In the genomic region with DNA sequence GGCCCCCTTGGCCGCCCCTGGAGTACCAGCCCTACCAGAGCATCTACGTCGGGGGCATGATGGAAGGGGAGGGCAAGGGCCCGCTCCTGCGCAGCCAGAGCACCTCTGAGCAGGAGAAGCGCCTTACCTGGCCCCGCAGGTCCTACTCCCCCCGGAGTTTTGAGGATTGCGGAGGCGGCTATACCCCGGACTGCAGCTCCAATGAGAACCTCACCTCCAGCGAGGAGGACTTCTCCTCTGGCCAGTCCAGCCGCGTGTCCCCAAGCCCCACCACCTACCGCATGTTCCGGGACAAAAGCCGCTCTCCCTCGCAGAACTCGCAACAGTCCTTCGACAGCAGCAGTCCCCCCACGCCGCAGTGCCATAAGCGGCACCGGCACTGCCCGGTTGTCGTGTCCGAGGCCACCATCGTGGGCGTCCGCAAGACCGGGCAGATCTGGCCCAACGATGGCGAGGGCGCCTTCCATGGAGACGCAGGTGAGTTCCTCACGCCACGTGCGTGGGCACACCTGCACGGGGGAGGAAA, we compare ENCODE assay signal across 8 cellular contexts. TPM values are rescaled to one million over a fixed set of nuclear protein-coding genes. Genes with fewer than 3 reads are reported as not detected.
DNase-seq lines count a peak whose midpoint lies in the region; ATAC-seq and TF ChIP-seq lines count a peak whose summit lies in the region.

No MANE protein-coding gene starts in this region.

- POLR2A ChIA-PET in WTC11 (lab: Charles Lee), result interaction anchor here (1.1 kb wide), 1 partner anchor 26 kb away, joined by 3 read pairs; no protein-coding TSS in a partner anchor

- DNase-seq in GM20000 (ENCODE audit: low spot score) (peak; percentile 38), WTC11 (ENCODE audit: low spot score) (no peak), esophagus muscularis mucosa (ENCODE audit: extremely low spot score) (no peak), AG08395 (ENCODE audit: low spot score) (no peak), HK-2 (ENCODE audit: unreplicated experiment) (no peak), GM13977 (ENCODE audit: low spot score) (no peak)

- peaks cover 64% of the 10 kb centered on the region for H3K4me1 Mint-ChIP-seq in WTC11

- peaks cover 25% of the 10 kb centered on the region for H3K36me3 Mint-ChIP-seq in WTC11

- H3K27ac Mint-ChIP-seq in WTC11, result peak overlapping the region; percentile 79; the same call in 1 of the 2 replicates

- H3K27me3 Mint-ChIP-seq in WTC11 (ENCODE audit: low read depth), result no peaks in the 10 kb centered on the region; the same call in none of the 2 replicates

- TF ChIP-seq CTCF in GM20000 (IDR thresholded peaks at IDR 0.05; ENCODE audit: extremely low read depth, missing control alignments) (no peak), WTC11 (IDR thresholded peaks at IDR 0.05) (no peak), esophagus muscularis mucosa (IDR thresholded peaks at IDR 0.05) (no peak), GM13977 (IDR thresholded peaks at IDR 0.05; ENCODE audit: extremely low read depth, insufficient read depth, missing control alignments) (no peak)

- peak overlapping the region; percentile 76 to 89 (median 86) for H3K27ac ChIP-seq in esophagus muscularis mucosa (replicated peaks in 1 of 4)
- no peak overlapping the region for H3K27ac ChIP-seq in rectal smooth muscle tissue (ENCODE audit: low read depth, low read length)

- no peak for TF ChIP-seq POLR2A in esophagus muscularis mucosa (IDR thresholded peaks at IDR 0.05; ENCODE audit: low read depth)

- ATAC-seq in WTC11, result no peak
- no peak for ATAC-seq in GM21619 (IDR thresholded peaks at IDR 0.05; ENCODE audit: unreplicated experiment)

- H3K27me3 ChIP-seq in esophagus muscularis mucosa, result no peaks in the 10 kb centered on the region
- no peaks in the 10 kb centered on the region for H3K27me3 ChIP-seq in rectal smooth muscle tissue (ENCODE audit: control insufficient read depth, insufficient read depth, low read length)

- peaks cover 42 to 72% (median 71%) of the 10 kb centered on the region in 4 donors for H3K4me1 ChIP-seq in esophagus muscularis mucosa
- H3K4me1 ChIP-seq in rectal smooth muscle tissue (ENCODE audit: control insufficient read depth, insufficient read depth, low read length), result peaks cover 30% of the 10 kb centered on the region

- intact Hi-C loops in esophagus muscularis mucosa (cut with DNase I), result no loop called here

- WGBS in esophagus muscularis mucosa, result 52% methylated on average over 27 of the region's 39 CpGs

- CTCF ChIA-PET in WTC11 (lab: Charles Lee), result interaction anchor here (1.0 to 9.3 kb wide), 8 partner anchors 38 to 107 kb away, joined by 3 to 114 read pairs (median 8); no protein-coding TSS in a partner anchor

- H3K4me3 Mint-ChIP-seq in WTC11, result peak overlapping the region; percentile 82

- H3K9me3 ChIP-seq in esophagus muscularis mucosa, result no peaks in the 10 kb centered on the region

- peaks cover 0 to 5% (median 0%) of the 10 kb centered on the region in 4 donors for H3K36me3 ChIP-seq in esophagus muscularis mucosa
- H3K36me3 ChIP-seq in rectal smooth muscle tissue (ENCODE audit: control insufficient read depth, insufficient read depth, low read length), result no peaks in the 10 kb centered on the region

- TF ChIP-seq EP300 in esophagus muscularis mucosa (IDR thresholded peaks at IDR 0.05), result no peak

- H3K9ac ChIP-seq in rectal smooth muscle tissue (ENCODE audit: low read length), result no peak overlapping the region

- H3K9me3 Mint-ChIP-seq in WTC11, result peaks cover 6% of the 10 kb centered on the region

- peak overlapping the region; percentile 68 to 90 (median 69) for H3K4me3 ChIP-seq in esophagus muscularis mucosa
- peak overlapping the region; percentile 87 for H3K4me3 ChIP-seq in rectal smooth muscle tissue (ENCODE audit: low read length)

- in situ Hi-C loops in GM13977 (cut with MboI; ENCODE audit: low pct_unique_long_range_greater_than_20kb, low sequenced_read_pairs, unreplicated experiment), result loop anchor here (25.0 kb wide), 1 partner anchor 205 kb away; no protein-coding TSS in a partner anchor

TF ChIP-seq in WTC11, 78 proteins besides CTCF, POLR2A, EP300 and RAD21:
- no peak for TF ChIP-seq ELF4 (CRISPR knock-in tag; IDR thresholded peaks at IDR 0.05; ENCODE audit: low read depth)
- TF ChIP-seq, protein P1, sequence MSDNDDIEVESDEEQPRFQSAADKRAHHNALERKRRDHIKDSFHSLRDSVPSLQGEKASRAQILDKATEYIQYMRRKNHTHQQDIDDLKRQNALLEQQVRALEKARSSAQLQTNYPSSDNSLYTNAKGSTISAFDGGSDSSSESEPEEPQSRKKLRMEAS (CRISPR knock-in tag; IDR thresholded peaks at IDR 0.05), result peak; percentile 57

RNA-seq across cellular contexts. Expression of gene BCR, which starts 1.5 kb away (rescaled TPM):
- 96.5 to 129 TPM (median 105 TPM) in 3 replicates for total RNA-seq in WTC11 (2021)
- total RNA-seq in esophagus muscularis mucosa, result 10 to 100 TPM; 35.7 to 58.5 (median 48.0) TPM

RNA-seq across cellular contexts. Expression of gene RAB36, which starts 36.5 kb away (rescaled TPM):
- total RNA-seq in WTC11 (2021) (0.89 to 1.8 TPM (median 1.1 TPM) in 3 replicates), esophagus muscularis mucosa (10 to 100 TPM in 1 of 4 donors, 1 to 10 TPM in 3; 5.0 to 10.8 (median 8.2) TPM)

RNA-seq across cellular contexts. Expression of gene RSPH14, which starts 40.0 kb away (rescaled TPM):
- total RNA-seq in WTC11 (2021) (0.50 to 0.57 TPM in 2 of 3 replicates, not detected in the other), esophagus muscularis mucosa (under 1 TPM in 2 of 4 donors, not detected in 2; 0.33 to 0.80 TPM)
